15 cellular contexts compared by ENCODE assay signal in the genomic region with DNA sequence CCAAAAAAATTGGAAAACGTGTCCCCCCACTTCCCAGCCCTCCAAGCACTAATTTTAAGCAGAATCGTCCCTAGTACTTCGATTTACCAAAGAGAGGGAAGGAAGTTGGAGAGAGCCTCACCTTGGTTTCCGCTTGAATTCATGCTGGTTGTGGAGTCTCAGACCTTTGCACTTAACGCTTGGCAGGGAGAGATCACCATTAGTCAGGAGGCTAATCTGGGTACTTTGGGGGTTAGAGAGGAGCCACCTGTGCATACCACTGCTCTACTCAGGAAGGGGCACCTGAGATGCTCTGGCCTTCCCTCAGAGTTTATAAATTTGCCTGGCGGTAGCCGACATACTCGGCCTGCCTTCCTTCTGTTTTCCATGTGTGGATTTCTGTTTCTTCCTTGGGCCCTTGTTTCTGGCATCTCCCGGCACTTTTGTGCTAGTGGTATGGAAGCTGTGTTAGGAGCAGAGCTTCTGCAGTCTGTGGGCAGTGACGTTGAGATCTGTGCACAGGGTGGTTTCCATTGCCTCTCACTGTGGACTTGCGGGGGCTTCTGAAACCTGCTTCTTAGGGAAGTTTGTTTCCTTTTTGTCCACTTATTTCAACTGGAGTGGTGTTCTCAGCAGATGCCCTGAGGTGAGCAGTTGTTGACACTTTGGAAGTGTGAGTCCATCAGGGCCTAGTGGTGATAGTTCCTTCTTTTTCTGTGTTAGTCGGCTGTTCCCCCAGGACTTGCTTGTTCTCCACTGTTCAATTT.
DNase-seq lines count a peak whose midpoint lies in the region; ATAC-seq and TF ChIP-seq lines count a peak whose summit lies in the region.
"Had no signal": no experiment of that assay in that cellular context is flagged by ENCODE, and none has a peak within 500 bp of the region (broad histone marks: within the 10 kb centered on the region; RNA-seq: fewer than 3 reads in every experiment).

No MANE protein-coding gene starts in this region.

- peaks cover 9 to 91% (median 64%) of the 10 kb centered on the region in 11 experiments; a peak in 21 of 22 replicates for H4K20me1 ChIP-seq in BLaER1 treated with 17β-estradiol and CSF1 and Interleukin-3, amounts not matched to agents 10 nM and 100 nM

- H3K36me3 Mint-ChIP-seq in activated CD8-positive, alpha-beta T cell treated with anti-CD3 and anti-CD28 coated beads, Interleukin-2, amount 10 ng/mL, durations not matched to agents 7 days and 5 days (ENCODE audit: low read depth): peaks cover 48% of the 10 kb centered on the region

- H3K36me3 ChIP-seq in BLaER1 treated with 17β-estradiol and CSF1 and Interleukin-3, amounts not matched to agents 10 nM and 100 nM: peaks cover 12 to 89% (median 66%) of the 10 kb centered on the region in 11 experiments; a peak in 20 of 22 replicates
- no peaks in the 10 kb centered on the region for H3K36me3 ChIP-seq in ascending aorta
- H3K36me3 ChIP-seq: esophagus muscularis mucosa had no signal

- H3K4me3 Mint-ChIP-seq in activated CD8-positive, alpha-beta T cell treated with anti-CD3 and anti-CD28 coated beads, Interleukin-2, amount 10 ng/mL, durations not matched to agents 7 days and 5 days: no peak overlapping the region
- H3K4me3 Mint-ChIP-seq: activated CD4-positive, alpha-beta memory T cell treated with anti-CD3 and anti-CD28 coated beads for 36 hours; brain had no signal

- H3K9me3 ChIP-seq in BLaER1 treated with 17β-estradiol and CSF1 and Interleukin-3, amounts not matched to agents 10 nM and 100 nM (replicated peaks in 1 of 11): no peaks in the 10 kb centered on the region
- no peaks in the 10 kb centered on the region for H3K9me3 ChIP-seq in ascending aorta
- H3K9me3 ChIP-seq: esophagus muscularis mucosa had no signal

- peak overlapping the region in 10 of 11 experiments; percentile 5 to 76 (median 54); a peak in 17 of 22 replicates for H3K4me2 ChIP-seq in BLaER1 treated with 17β-estradiol and CSF1 and Interleukin-3, amounts not matched to agents 10 nM and 100 nM

- H3K27me3 ChIP-seq in BLaER1 treated with 17β-estradiol and CSF1 and Interleukin-3, amounts not matched to agents 10 nM and 100 nM: no peaks in the 10 kb centered on the region
- no peaks in the 10 kb centered on the region for H3K27me3 ChIP-seq in ascending aorta
- H3K27me3 ChIP-seq: esophagus muscularis mucosa had no signal

- peak; percentile 28 for DNase-seq in activated CD8-positive, alpha-beta T cell treated with anti-CD3 and anti-CD28 coated beads, Interleukin-2, amount 10 ng/mL, durations not matched to agents 7 days and 5 days
- DNase-seq in ascending aorta (ENCODE audit: low spot score in 2 of 2) (no peak), globus pallidus (ENCODE audit: low spot score) (no peak), COR-L47 (lab: John Stamatoyannopoulos, UW) (no peak), NCI-H345 (lab: John Stamatoyannopoulos, UW) (no peak)
- DNase-seq: activated CD4-positive, alpha-beta memory T cell treated with anti-CD3 and anti-CD28 coated beads for 36 hours; left cardiac atrium; NCI-H524 treated with DMSO at 0.1 percent for 48 hours had no signal

- CTCF ChIA-PET in activated CD8-positive, alpha-beta T cell treated with anti-CD3 and anti-CD28 coated beads, Interleukin-2, amount 10 ng/mL, durations not matched to agents 7 days and 5 days (lab: Charles Lee): interaction anchor here (3.2 kb wide), 1 partner anchor 137 kb away, joined by 15 read pairs; no protein-coding TSS in a partner anchor

- H3K27ac Mint-ChIP-seq in activated CD8-positive, alpha-beta T cell treated with anti-CD3 and anti-CD28 coated beads, Interleukin-2, amount 10 ng/mL, durations not matched to agents 7 days and 5 days: peak overlapping the region; percentile 78
- H3K27ac Mint-ChIP-seq: activated CD4-positive, alpha-beta memory T cell treated with anti-CD3 and anti-CD28 coated beads for 36 hours; progenitor cell of endocrine pancreas had no signal

- no peak for TF ChIP-seq CTCF in ascending aorta (IDR thresholded peaks at IDR 0.05)

- no peaks in the 10 kb centered on the region for H3K9me3 Mint-ChIP-seq in activated CD8-positive, alpha-beta T cell treated with anti-CD3 and anti-CD28 coated beads, Interleukin-2, amount 10 ng/mL, durations not matched to agents 7 days and 5 days (ENCODE audit: insufficient read depth)
- H3K9me3 Mint-ChIP-seq: activated CD4-positive, alpha-beta memory T cell treated with anti-CD3 and anti-CD28 coated beads for 36 hours; brain had no signal

- intact Hi-C loops in ascending aorta (cut with DNase I): no loop called here

- peak overlapping the region in 2 of 11 experiments; percentile 14 to 19; a peak in 1 of 22 replicates for H3K27ac ChIP-seq in BLaER1 treated with 17β-estradiol and CSF1 and Interleukin-3, amounts not matched to agents 10 nM and 100 nM
- H3K27ac ChIP-seq in ascending aorta: no peak overlapping the region
- H3K27ac ChIP-seq: esophagus muscularis mucosa, SK-N-MC had no signal

- POLR2A ChIA-PET in activated CD8-positive, alpha-beta T cell treated with anti-CD3 and anti-CD28 coated beads, Interleukin-2, amount 10 ng/mL, durations not matched to agents 7 days and 5 days (lab: Charles Lee): interaction anchor here (0.6 kb wide), 1 partner anchor 57 kb away, joined by 4 read pairs; no protein-coding TSS in a partner anchor

- no peaks in the 10 kb centered on the region for H3K27me3 Mint-ChIP-seq in activated CD8-positive, alpha-beta T cell treated with anti-CD3 and anti-CD28 coated beads, Interleukin-2, amount 10 ng/mL, durations not matched to agents 7 days and 5 days (ENCODE audit: low read depth)
- H3K27me3 Mint-ChIP-seq: activated CD4-positive, alpha-beta memory T cell treated with anti-CD3 and anti-CD28 coated beads for 36 hours; brain; progenitor cell of endocrine pancreas had no signal

- H3K4me3 ChIP-seq in BLaER1 treated with 17β-estradiol and CSF1 and Interleukin-3, amounts not matched to agents 10 nM and 100 nM: no peak overlapping the region
- no peak overlapping the region for H3K4me3 ChIP-seq in ascending aorta
- H3K4me3 ChIP-seq: esophagus muscularis mucosa, SK-N-MC had no signal

- peak; percentile 38 for ATAC-seq in GM18858 (IDR thresholded peaks at IDR 0.05; ENCODE audit: unreplicated experiment)
- peak; percentile 54 for ATAC-seq in HG02763 (IDR thresholded peaks at IDR 0.05; ENCODE audit: unreplicated experiment)
- no peak for ATAC-seq in activated CD8-positive, alpha-beta T cell treated with anti-CD3 and anti-CD28 coated beads, Interleukin-2, amount 10 ng/mL, durations not matched to agents 7 days and 5 days
- ATAC-seq: left cardiac atrium had no signal

- H3K9ac ChIP-seq in BLaER1 treated with 17β-estradiol and CSF1 and Interleukin-3, amounts not matched to agents 10 nM and 100 nM: no peak overlapping the region

- H3K4me1 Mint-ChIP-seq in activated CD8-positive, alpha-beta T cell treated with anti-CD3 and anti-CD28 coated beads, Interleukin-2, amount 10 ng/mL, durations not matched to agents 7 days and 5 days (ENCODE audit: low read depth): peaks cover 65% of the 10 kb centered on the region

- H3K4me1 ChIP-seq in BLaER1 treated with 17β-estradiol and CSF1 and Interleukin-3, amounts not matched to agents 10 nM and 100 nM: peaks cover 40 to 100% (median 88%) of the 10 kb centered on the region in 10 experiments
- peaks cover 3 to 15% of the 10 kb centered on the region in 2 donors for H3K4me1 ChIP-seq in ascending aorta
